ENCODE assay signal across 21 cellular contexts in genomic region chr5:2848634-2849033, GRCh38.
A peak's percentile ranks its signal among the peaks of the same experiment; 100 is the strongest.
DNase-seq lines count a peak whose midpoint lies in the region; ATAC-seq and TF ChIP-seq lines count a peak whose summit lies in the region.
"Had no signal": no experiment of that assay in that cellular context is flagged by ENCODE, and none has a peak within 500 bp of the region (broad histone marks: within the 10 kb centered on the region; RNA-seq: fewer than 3 reads in every experiment).

No MANE protein-coding gene starts in this region.

- no peaks in the 10 kb centered on the region for H3K27me3 ChIP-seq in Panc1 (ENCODE audit: control insufficient read depth, insufficient read depth, low read length)
- H3K27me3 ChIP-seq in esophagus muscularis mucosa: no peaks in the 10 kb centered on the region
- H3K27me3 ChIP-seq: upper lobe of left lung had no signal

- H3K9me3 Mint-ChIP-seq in progenitor cell of endocrine pancreas (ENCODE audit: low read depth): no peaks in the 10 kb centered on the region

- H3K36me3 Mint-ChIP-seq in progenitor cell of endocrine pancreas (ENCODE audit: insufficient read depth): no peaks in the 10 kb centered on the region
- H3K36me3 Mint-ChIP-seq: natural killer cell treated with Interleukin-12 subunit alpha and Interleukin-12 subunit beta and Interleukin-15 and Interleukin-18, amount 100 ng/mL, for 72 hours had no signal

- no peak for TF ChIP-seq EP300 in esophagus muscularis mucosa (IDR thresholded peaks at IDR 0.05)

- CTCF ChIA-PET in Panc1 (lab: Charles Lee): no interaction called here

- H3K4me1 ChIP-seq in Panc1 (ENCODE audit: control insufficient read depth, insufficient read depth, low read length): no peaks in the 10 kb centered on the region
- H3K4me1 ChIP-seq in esophagus muscularis mucosa: no peaks in the 10 kb centered on the region
- H3K4me1 ChIP-seq: heart left ventricle, upper lobe of left lung had no signal

- no peak overlapping the region for H3K4me3 ChIP-seq in Panc1 (ENCODE audit: low read depth in 2 of 2, low read length in 2 of 2)
- H3K4me3 ChIP-seq in esophagus muscularis mucosa: no peak overlapping the region
- H3K4me3 ChIP-seq: heart left ventricle, upper lobe of left lung had no signal

- BruUV-seq in Panc1 (replicated peaks; lab: Mats Ljungman, UMichigan): no TSS peak

- H3K27me3 Mint-ChIP-seq in progenitor cell of endocrine pancreas: peaks cover 64% of the 10 kb centered on the region
- H3K27me3 Mint-ChIP-seq: activated T-cell treated with anti-CD3 and anti-CD28 coated beads, Interleukin-2, amount 50 U/mL, for 24 hours; dendritic cell treated with granulocyte-macrophage colony-stimulating factor and Interleukin-4, amounts not matched to agents 40 ng/mL and 50 ng/mL, for 4 days; IgD-negative memory B cell; natural killer cell treated with Interleukin-12 subunit alpha and Interleukin-12 subunit beta and Interleukin-15 and Interleukin-18, amount 100 ng/mL, for 72 hours had no signal

- in situ Hi-C loops in Panc1 (cut with HindIII; ENCODE audit: low pct_unique_long_range_greater_than_20kb, low sequenced_read_pairs): no loop called here

- H3K9me3 ChIP-seq in Panc1 (ENCODE audit: control insufficient read depth, insufficient read depth, low read depth, low read length): no peaks in the 10 kb centered on the region
- no peaks in the 10 kb centered on the region for H3K9me3 ChIP-seq in esophagus muscularis mucosa
- H3K9me3 ChIP-seq: heart left ventricle, upper lobe of left lung had no signal

- intact Hi-C loops in Panc1 (cut with micrococcal nuclease; ENCODE audit: unreplicated experiment) (no loop called here), esophagus muscularis mucosa (cut with DNase I) (no loop called here)

- no peak overlapping the region for H3K27ac ChIP-seq in Panc1 (ENCODE audit: low read length)
- H3K27ac ChIP-seq in esophagus muscularis mucosa (replicated peaks in 1 of 4): no peak overlapping the region
- H3K27ac ChIP-seq: heart left ventricle, upper lobe of left lung had no signal

- no peak for ATAC-seq in Panc1
- ATAC-seq: heart left ventricle; natural killer cell treated with Interleukin-12 subunit alpha and Interleukin-12 subunit beta and Interleukin-15 and Interleukin-18, amount 100 ng/mL, for 72 hours; stimulated activated naive CD8-positive, alpha-beta T cell treated with anti-CD3 and anti-CD28 coated beads, Interleukin-15, Interleukin-2, amounts not matched to agents 100 U/mL and 50 U/mL, for 24 hours had no signal

- TF ChIP-seq CTCF in Panc1 (IDR thresholded peaks at IDR 0.05) (peak; percentile 22; the same call in 1 of the 2 replicates), esophagus muscularis mucosa (IDR thresholded peaks at IDR 0.05) (no peak), progenitor cell of endocrine pancreas (IDR thresholded peaks at IDR 0.05; ENCODE audit: unreplicated experiment) (peak; percentile 34)

- POLR2A ChIA-PET in Panc1 (lab: Charles Lee): no interaction called here

- 59% methylated on average over 11 of the region's 11 CpGs for WGBS in esophagus muscularis mucosa

- no peak overlapping the region for H3K27ac Mint-ChIP-seq in progenitor cell of endocrine pancreas
- H3K27ac Mint-ChIP-seq: activated T-cell treated with anti-CD3 and anti-CD28 coated beads, Interleukin-2, amount 50 U/mL, for 24 hours; dendritic cell treated with granulocyte-macrophage colony-stimulating factor and Interleukin-4, amounts not matched to agents 40 ng/mL and 50 ng/mL, for 4 days; IgD-negative memory B cell; natural killer cell treated with Interleukin-12 subunit alpha and Interleukin-12 subunit beta and Interleukin-15 and Interleukin-18, amount 100 ng/mL, for 72 hours had no signal

- peaks cover 12% of the 10 kb centered on the region for H3K4me1 Mint-ChIP-seq in progenitor cell of endocrine pancreas (ENCODE audit: low read depth)
- H3K4me1 Mint-ChIP-seq: IgD-negative memory B cell had no signal

- H3K36me3 ChIP-seq in Panc1 (ENCODE audit: control insufficient read depth, insufficient read depth, low read length) (no peaks in the 10 kb centered on the region), esophagus muscularis mucosa (no peaks in the 10 kb centered on the region)
- H3K36me3 ChIP-seq: heart left ventricle, upper lobe of left lung had no signal

- no peak for TF ChIP-seq POLR2A in esophagus muscularis mucosa (IDR thresholded peaks at IDR 0.05; ENCODE audit: low read depth)

- DNase-seq in NCI-H2171 treated with DMSO at 0.1 percent for 48 hours (lab: John Stamatoyannopoulos, UW): peak; percentile 18
- DNase-seq in NCI-H2171 (lab: John Stamatoyannopoulos, UW): no peak
- no peak for DNase-seq in Panc1 (ENCODE audit: low read depth, low spot score)
- DNase-seq in esophagus muscularis mucosa (ENCODE audit: extremely low spot score): peak; percentile 47
- no peak for DNase-seq in progenitor cell of endocrine pancreas (ENCODE audit: low spot score, unreplicated experiment)
- DNase-seq in activated CD8-positive, alpha-beta memory T cell treated with anti-CD3 and anti-CD28 coated beads, Interleukin-2, amount 50 U/mL, for 4 hours: no peak
- DNase-seq in activated CD8-positive, alpha-beta memory T cell treated with anti-CD3 and anti-CD28 coated beads, Interleukin-2, amount 50 U/mL, for 48 hours: no peak
- DNase-seq in NCI-H187 treated with DMSO at 0.1 percent for 48 hours (lab: John Stamatoyannopoulos, UW): no peak
- DNase-seq: 8988T; activated CD4-positive, alpha-beta T cell treated with anti-CD3 and anti-CD28 coated beads, Interleukin-2, amount 50 U/mL, for 4 hours; activated naive CD4-positive, alpha-beta T cell treated with anti-CD3 and anti-CD28 coated beads, Interleukin-2, amount 50 U/mL, for 16 hours; activated T-cell treated with anti-CD3 and anti-CD28 coated beads, Interleukin-2, amount 50 U/mL, for 24 hours; DMS79; heart left ventricle; MV-4-11; NCI-H2081; stimulated activated naive CD8-positive, alpha-beta T cell treated with anti-CD3 and anti-CD28 coated beads, Interleukin-15, Interleukin-2, amounts not matched to agents 100 U/mL and 50 U/mL, for 24 hours; upper lobe of left lung had no signal

- H3K4me3 Mint-ChIP-seq in progenitor cell of endocrine pancreas (ENCODE audit: low read depth): no peak overlapping the region
- H3K4me3 Mint-ChIP-seq: activated T-cell treated with anti-CD3 and anti-CD28 coated beads, Interleukin-2, amount 50 U/mL, for 24 hours; dendritic cell treated with granulocyte-macrophage colony-stimulating factor and Interleukin-4, amounts not matched to agents 40 ng/mL and 50 ng/mL, for 4 days; IgD-negative memory B cell; natural killer cell treated with Interleukin-12 subunit alpha and Interleukin-12 subunit beta and Interleukin-15 and Interleukin-18, amount 100 ng/mL, for 72 hours had no signal

Comparison
In these comparisons a context has a peak if more than half of its experiments do, and no peak if none do; other contexts are left out.
1. DNase-seq: peak in NCI-H2171 treated with DMSO at 0.1 percent for 48 hours (single experiment) and esophagus muscularis mucosa (single experiment); none in NCI-H2171 (single experiment), Panc1 (single experiment), progenitor cell of endocrine pancreas (single experiment), activated CD8-positive, alpha-beta memory T cell treated with anti-CD3 and anti-CD28 coated beads, Interleukin-2, amount 50 U/mL, for 4 hours (single experiment), activated CD8-positive, alpha-beta memory T cell treated with anti-CD3 and anti-CD28 coated beads, Interleukin-2, amount 50 U/mL, for 48 hours (single experiment) and NCI-H187 treated with DMSO at 0.1 percent for 48 hours (single experiment).
2. CTCF ChIP-seq: peak in Panc1 (single experiment) and progenitor cell of endocrine pancreas (single experiment); none in esophagus muscularis mucosa (0 of 3).